Comparison of ENCODE assay signal across 29 cellular contexts in the genomic region with DNA sequence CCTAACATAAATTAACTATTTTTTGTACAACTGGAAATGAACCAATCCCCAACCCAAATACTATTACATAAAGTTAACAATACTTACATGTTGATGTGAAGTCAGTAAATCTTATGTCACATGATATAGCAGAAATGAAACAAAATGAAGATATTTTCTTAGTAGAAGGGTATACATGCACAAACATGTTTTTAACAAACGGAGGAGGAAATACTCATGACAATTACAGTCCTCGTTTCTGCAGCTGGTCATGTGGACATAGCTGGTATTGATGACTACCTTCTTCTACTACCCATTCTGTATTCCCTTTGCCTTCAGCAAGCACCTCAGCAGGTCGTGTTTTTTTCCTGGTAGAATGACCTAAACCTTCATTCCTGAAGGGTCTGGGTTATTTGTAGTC.
"Had no signal": no experiment of that assay in that cellular context is flagged by ENCODE, and none has a peak within 500 bp of the region (broad histone marks: within the 10 kb centered on the region; RNA-seq: fewer than 3 reads in every experiment).

No MANE protein-coding gene starts in this region.

- H3K27ac ChIP-seq: stomach, suprapubic skin, testis, thoracic aorta, thyroid gland, tibial artery, tibial nerve, transverse colon, upper lobe of left lung, upper lobe of right lung, uterus, vagina had no signal

- H3K36me3 Mint-ChIP-seq: stimulated activated effector memory CD8-positive, alpha-beta T cell treated with anti-CD3 and anti-CD28 coated beads, Interleukin-12 subunit alpha, Interleukin-12 subunit beta, amount 100 ng/mL, for 72 hours; stimulated activated memory B cell treated with anti-CD40 and anti-IgM and Interleukin-4, amounts not matched to agents 10 μg/mL and 1 μg/mL and 100 μg/mL, for 72 hours; stimulated activated naive B cell treated with anti-CD40 and anti-IgM and Interleukin-4, amounts not matched to agents 10 μg/mL and 1 μg/mL and 100 μg/mL, for 72 hours; type B pancreatic cell had no signal

- ATAC-seq: stimulated activated effector memory CD8-positive, alpha-beta T cell treated with anti-CD3 and anti-CD28 coated beads, Interleukin-12 subunit alpha, Interleukin-12 subunit beta, amount 100 ng/mL, for 72 hours; stimulated activated memory B cell treated with anti-CD40 and anti-IgM and Interleukin-4, amounts not matched to agents 10 μg/mL and 1 μg/mL and 100 μg/mL, for 72 hours; stimulated activated naive B cell treated with anti-CD40 and anti-IgM and Interleukin-4, amounts not matched to agents 10 μg/mL and 1 μg/mL and 100 μg/mL, for 72 hours; stimulated activated naive CD8-positive, alpha-beta T cell treated with anti-CD3 and anti-CD28 coated beads, Interleukin-15, amount 100 ng/mL, for 72 hours; stimulated activated naive CD8-positive, alpha-beta T cell treated with anti-CD3 and anti-CD28 coated beads, Interleukin-15, Interleukin-2, amounts not matched to agents 100 U/mL and 50 U/mL, for 24 hours; upper lobe of right lung had no signal

- H3K4me1 ChIP-seq: stomach, suprapubic skin, testis, thyroid gland, tibial artery, tibial nerve, transverse colon, upper lobe of left lung, upper lobe of right lung, uterus, vagina had no signal

- H3K4me1 Mint-ChIP-seq: stimulated activated effector memory CD8-positive, alpha-beta T cell treated with anti-CD3 and anti-CD28 coated beads, Interleukin-12 subunit alpha, Interleukin-12 subunit beta, amount 100 ng/mL, for 72 hours; stimulated activated memory B cell treated with anti-CD40 and anti-IgM and Interleukin-4, amounts not matched to agents 10 μg/mL and 1 μg/mL and 100 μg/mL, for 72 hours; stimulated activated naive B cell treated with anti-CD40 and anti-IgM and Interleukin-4, amounts not matched to agents 10 μg/mL and 1 μg/mL and 100 μg/mL, for 72 hours; stimulated activated naive CD8-positive, alpha-beta T cell treated with anti-CD3 and anti-CD28 coated beads, Interleukin-15, amount 100 ng/mL, for 72 hours had no signal

- H3K36me3 ChIP-seq: stomach, suprapubic skin, thoracic aorta, thyroid gland, tibial artery, tibial nerve, transverse colon, upper lobe of left lung, upper lobe of right lung, uterus, vagina had no signal

- H3K9me3 Mint-ChIP-seq: type B pancreatic cell had no signal

- H3K4me3 ChIP-seq: stomach, suprapubic skin, testis, thoracic aorta, thyroid gland, tibial artery, tibial nerve, transverse colon, upper lobe of left lung, upper lobe of right lung, uterus, vagina had no signal

- H3K4me3 Mint-ChIP-seq: stimulated activated effector memory CD8-positive, alpha-beta T cell treated with anti-CD3 and anti-CD28 coated beads, Interleukin-12 subunit alpha, Interleukin-12 subunit beta, amount 100 ng/mL, for 72 hours; stimulated activated memory B cell treated with anti-CD40 and anti-IgM and Interleukin-4, amounts not matched to agents 10 μg/mL and 1 μg/mL and 100 μg/mL, for 72 hours; stimulated activated naive B cell treated with anti-CD40 and anti-IgM and Interleukin-4, amounts not matched to agents 10 μg/mL and 1 μg/mL and 100 μg/mL, for 72 hours; stimulated activated naive CD8-positive, alpha-beta T cell treated with anti-CD3 and anti-CD28 coated beads, Interleukin-15, amount 100 ng/mL, for 72 hours; stimulated activated naive CD8-positive, alpha-beta T cell treated with anti-CD3 and anti-CD28 coated beads, Interleukin-15, Interleukin-2, amounts not matched to agents 100 ng/mL and 50 ng/mL, for 24 hours; type B pancreatic cell had no signal

- H3K9me3 ChIP-seq: stomach, suprapubic skin, testis, thoracic aorta, thyroid gland, tibial artery, tibial nerve, transverse colon, upper lobe of left lung, upper lobe of right lung, uterus, vagina had no signal

- H3K27me3 ChIP-seq: stomach, suprapubic skin, testis, thyroid gland, tibial artery, tibial nerve, transverse colon, upper lobe of left lung, upper lobe of right lung, uterus, vagina had no signal

- H3K27ac Mint-ChIP-seq: stimulated activated effector memory CD8-positive, alpha-beta T cell treated with anti-CD3 and anti-CD28 coated beads, Interleukin-12 subunit alpha, Interleukin-12 subunit beta, amount 100 ng/mL, for 72 hours; stimulated activated memory B cell treated with anti-CD40 and anti-IgM and Interleukin-4, amounts not matched to agents 10 μg/mL and 1 μg/mL and 100 μg/mL, for 72 hours; stimulated activated naive B cell treated with anti-CD40 and anti-IgM and Interleukin-4, amounts not matched to agents 10 μg/mL and 1 μg/mL and 100 μg/mL, for 72 hours; stimulated activated naive CD8-positive, alpha-beta T cell treated with anti-CD3 and anti-CD28 coated beads, Interleukin-15, amount 100 ng/mL, for 72 hours; stimulated activated naive CD8-positive, alpha-beta T cell treated with anti-CD3 and anti-CD28 coated beads, Interleukin-15, Interleukin-2, amounts not matched to agents 100 ng/mL and 50 ng/mL, for 24 hours; type B pancreatic cell had no signal

- DNase-seq: stimulated activated CD4-positive, alpha-beta T cell treated with anti-CD3 and anti-CD28 coated beads, Interleukin-2, amount 100 ng/mL, for 48 hours; stimulated activated CD4-positive, alpha-beta T cell treated with anti-CD3 and anti-CD28 coated beads, Interleukin-4, amount 100 ng/mL, for 1 hour; stimulated activated CD4-positive, alpha-beta T cell treated with anti-CD3 and anti-CD28 coated beads, Interleukin-4, amount 100 ng/mL, for 24 hours; stimulated activated CD4-positive, alpha-beta T cell treated with anti-CD3 and anti-CD28 coated beads, Interleukin-4, amount 100 ng/mL, for 4 hours; stimulated activated CD8-positive, alpha-beta memory T cell treated with anti-CD3 and anti-CD28 coated beads, Interleukin-4, amount 100 ng/mL, for 48 hours; stimulated activated naive B cell treated with anti-CD40 and anti-IgM and Interleukin-4, amounts not matched to agents 10 μg/mL and 1 μg/mL and 100 μg/mL, for 72 hours; stimulated activated naive CD4-positive, alpha-beta T cell; stimulated activated naive CD4-positive, alpha-beta T cell treated with Interleukin-2 at 50 U/mL for 16 hours; stimulated activated naive CD8-positive, alpha-beta T cell treated with anti-CD3 and anti-CD28 coated beads, Interleukin-15, amount 100 ng/mL, for 72 hours; stimulated activated naive CD8-positive, alpha-beta T cell treated with anti-CD3 and anti-CD28 coated beads, Interleukin-15, Interleukin-2, amounts not matched to agents 100 U/mL and 50 U/mL, for 24 hours; stomach; substantia nigra; testis; thyroid gland; tibial artery; transverse colon; trophoblast cell; upper lobe of left lung; upper lobe of right lung; uterus had no signal

- H3K27me3 Mint-ChIP-seq: stimulated activated memory B cell treated with anti-CD40 and anti-IgM and Interleukin-4, amounts not matched to agents 10 μg/mL and 1 μg/mL and 100 μg/mL, for 72 hours; stimulated activated naive CD8-positive, alpha-beta T cell treated with anti-CD3 and anti-CD28 coated beads, Interleukin-15, amount 100 ng/mL, for 72 hours had no signal

- FAIRE-seq: urothelium cell line had no signal
